ENCODE assay signal across 31 cellular contexts in the genomic region with DNA sequence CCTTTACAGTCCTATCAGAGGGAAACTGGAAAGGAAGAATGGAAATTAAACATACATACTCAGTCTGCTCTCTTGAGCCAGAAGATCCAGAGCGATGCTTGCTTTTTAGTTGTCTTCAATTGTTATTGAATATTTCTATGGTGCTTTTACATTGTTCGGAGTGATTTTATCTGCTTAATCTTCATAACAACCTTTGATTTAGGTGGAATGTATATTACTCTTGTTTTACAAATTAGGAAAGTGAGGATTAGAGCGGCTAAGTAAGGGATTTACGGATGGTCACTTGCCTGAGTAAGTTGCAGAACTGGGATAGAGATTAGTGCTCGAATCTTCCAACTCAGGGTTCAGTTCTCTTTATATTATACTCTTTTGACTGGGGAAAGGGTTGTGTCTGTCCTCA.
"Had no signal": no experiment of that assay in that cellular context is flagged by ENCODE, and none has a peak within 500 bp of the region (broad histone marks: within the 10 kb centered on the region; RNA-seq: fewer than 3 reads in every experiment).

No MANE protein-coding gene starts in this region.

- H3K27ac ChIP-seq: ascending aorta, SJCRH30 had no signal

- H3K9me3 ChIP-seq: ascending aorta, body of pancreas, SJCRH30, SK-N-SH had no signal

- H3K4me2 ChIP-seq: SK-N-SH had no signal

- FAIRE-seq: bronchial epithelial cell had no signal

- H3K36me3 ChIP-seq: ascending aorta, SJCRH30 had no signal

- H3K4me1 ChIP-seq: ascending aorta, body of pancreas had no signal

- H3K4me3 Mint-ChIP-seq: activated B cell treated with CpG ODN at 0.5 μM for 24 hours; activated CD4-positive, alpha-beta T cell treated with anti-CD3 and anti-CD28 coated beads, Interleukin-2, amount 10 ng/mL, durations not matched to agents 24 days and 14 days; activated CD8-positive, alpha-beta memory T cell treated with anti-CD3 and anti-CD28 coated beads, Interleukin-2, amount 10 ng/mL, durations not matched to agents 7 days and 5 days; activated naive CD8-positive, alpha-beta T cell treated with anti-CD3 and anti-CD28 coated beads, Interleukin-2, amount 50 U/mL, for 24 hours; activated T-cell treated with anti-CD3 and anti-CD28 coated beads, Interleukin-2, amount 50 U/mL, for 24 hours; activated T-helper 1 cell treated with anti-CD3 and anti-CD28 coated beads, Interleukin-12 subunit alpha, Interleukin-12 subunit beta, Interleukin-2, Interleukin-4 antibody, amounts not matched to agents 30 ng/mL and 10 ng/mL and 1 ng/mL, durations not matched to agents 14 hours and 24 hours and 36 hours; central memory CD8-positive, alpha-beta T cell had no signal

- H3K27ac Mint-ChIP-seq: activated B cell treated with CpG ODN at 0.5 μM for 24 hours; activated CD4-positive, alpha-beta T cell treated with anti-CD3 and anti-CD28 coated beads, Interleukin-2, amount 10 ng/mL, durations not matched to agents 24 days and 14 days; activated CD8-positive, alpha-beta memory T cell treated with anti-CD3 and anti-CD28 coated beads, Interleukin-2, amount 10 ng/mL, durations not matched to agents 7 days and 5 days; activated naive CD4-positive, alpha-beta T cell treated with anti-CD3 and anti-CD28 coated beads, Interleukin-2, amount 50 U/mL, for 72 hours; activated naive CD8-positive, alpha-beta T cell treated with anti-CD3 and anti-CD28 coated beads, Interleukin-2, amount 50 U/mL, for 24 hours; activated T-cell treated with anti-CD3 and anti-CD28 coated beads, Interleukin-2, amount 50 U/mL, for 24 hours; activated T-helper 1 cell treated with anti-CD3 and anti-CD28 coated beads, Interleukin-12 subunit alpha, Interleukin-12 subunit beta, Interleukin-2, Interleukin-4 antibody, amounts not matched to agents 30 ng/mL and 10 ng/mL and 1 ng/mL, durations not matched to agents 14 hours and 24 hours and 36 hours had no signal

- H3K9ac ChIP-seq: SK-N-SH had no signal

- DNase-seq: activated B cell treated with CpG ODN at 0.5 μM for 24 hours; activated CD4-positive, alpha-beta T cell treated with anti-CD3 and anti-CD28 coated beads for 1 hour; activated CD4-positive, alpha-beta T cell treated with anti-CD3 and anti-CD28 coated beads, Interleukin-2, amount 10 ng/mL, durations not matched to agents 24 days and 14 days; activated CD4-positive, alpha-beta T cell treated with anti-CD3 and anti-CD28 coated beads, Interleukin-2, amount 50 U/mL, for 48 hours; activated CD8-positive, alpha-beta memory T cell treated with anti-CD3 and anti-CD28 coated beads, Interleukin-2, amount 10 ng/mL, durations not matched to agents 7 days and 5 days; activated effector memory CD4-positive, alpha-beta T cell treated with Interleukin-2 at 50 U/mL for 16 hours; activated naive CD4-positive, alpha-beta T cell treated with Interleukin-2 at 50 U/mL for 16 hours; activated naive CD8-positive, alpha-beta T cell treated with anti-CD3 and anti-CD28 coated beads, Interleukin-2, amount 50 U/mL, for 24 hours; activated T-cell treated with anti-CD3 and anti-CD28 coated beads, Interleukin-2, amount 50 U/mL, for 24 hours; amniotic stem cell; body of pancreas; NCI-H1092; NCI-H1417; NCI-H1930; NCI-H2171; NCI-H2227 treated with DMSO at 0.1 percent for 48 hours; NCI-H446 treated with DMSO at 0.1 percent for 48 hours; NCI-H524 treated with DMSO at 0.1 percent for 48 hours; NCI-H748 treated with DMSO at 0.1 percent for 48 hours; OCI-M1; Right ventricle myocardium superior; RPMI8226; SJCRH30; SK-N-SH; T-helper 1 cell had no signal

- H3K27me3 ChIP-seq: ascending aorta, body of pancreas, SJCRH30 had no signal

- H3K9me3 Mint-ChIP-seq: activated B cell treated with CpG ODN at 0.5 μM for 24 hours; activated CD4-positive, alpha-beta T cell treated with anti-CD3 and anti-CD28 coated beads, Interleukin-2, amount 10 ng/mL, durations not matched to agents 24 days and 14 days; activated naive CD4-positive, alpha-beta T cell treated with anti-CD3 and anti-CD28 coated beads, Interleukin-2, amount 50 U/mL, for 72 hours; activated naive CD8-positive, alpha-beta T cell treated with anti-CD3 and anti-CD28 coated beads, Interleukin-2, amount 50 U/mL, for 24 hours; activated T-cell treated with anti-CD3 and anti-CD28 coated beads, Interleukin-2, amount 50 U/mL, for 24 hours; activated T-helper 1 cell treated with anti-CD3 and anti-CD28 coated beads, Interleukin-12 subunit alpha, Interleukin-12 subunit beta, Interleukin-2, Interleukin-4 antibody, amounts not matched to agents 30 ng/mL and 10 ng/mL and 1 ng/mL, durations not matched to agents 14 hours and 24 hours and 36 hours; central memory CD8-positive, alpha-beta T cell had no signal

- ATAC-seq: activated CD8-positive, alpha-beta memory T cell treated with anti-CD3 and anti-CD28 coated beads, Interleukin-2, amount 10 ng/mL, durations not matched to agents 7 days and 5 days; Panc1 had no signal

- H3K4me1 Mint-ChIP-seq: activated CD4-positive, alpha-beta T cell treated with anti-CD3 and anti-CD28 coated beads, Interleukin-2, amount 10 ng/mL, durations not matched to agents 24 days and 14 days; activated CD8-positive, alpha-beta memory T cell treated with anti-CD3 and anti-CD28 coated beads, Interleukin-2, amount 10 ng/mL, durations not matched to agents 7 days and 5 days; activated naive CD8-positive, alpha-beta T cell treated with anti-CD3 and anti-CD28 coated beads, Interleukin-2, amount 50 U/mL, for 24 hours had no signal

- H3K36me3 Mint-ChIP-seq: activated CD8-positive, alpha-beta memory T cell treated with anti-CD3 and anti-CD28 coated beads, Interleukin-2, amount 10 ng/mL, durations not matched to agents 7 days and 5 days; activated naive CD4-positive, alpha-beta T cell treated with anti-CD3 and anti-CD28 coated beads, Interleukin-2, amount 50 U/mL, for 72 hours had no signal

- H3K27me3 Mint-ChIP-seq: activated B cell treated with CpG ODN at 0.5 μM for 24 hours; activated CD4-positive, alpha-beta T cell treated with anti-CD3 and anti-CD28 coated beads, Interleukin-2, amount 10 ng/mL, durations not matched to agents 24 days and 14 days; activated CD8-positive, alpha-beta memory T cell treated with anti-CD3 and anti-CD28 coated beads, Interleukin-2, amount 10 ng/mL, durations not matched to agents 7 days and 5 days; activated naive CD8-positive, alpha-beta T cell treated with anti-CD3 and anti-CD28 coated beads, Interleukin-2, amount 50 U/mL, for 24 hours; activated T-cell treated with anti-CD3 and anti-CD28 coated beads, Interleukin-2, amount 50 U/mL, for 24 hours; central memory CD8-positive, alpha-beta T cell had no signal

- H3K4me3 ChIP-seq: ascending aorta, body of pancreas, SJCRH30 had no signal
